9 cellular contexts compared by ENCODE assay signal in the genomic region with DNA sequence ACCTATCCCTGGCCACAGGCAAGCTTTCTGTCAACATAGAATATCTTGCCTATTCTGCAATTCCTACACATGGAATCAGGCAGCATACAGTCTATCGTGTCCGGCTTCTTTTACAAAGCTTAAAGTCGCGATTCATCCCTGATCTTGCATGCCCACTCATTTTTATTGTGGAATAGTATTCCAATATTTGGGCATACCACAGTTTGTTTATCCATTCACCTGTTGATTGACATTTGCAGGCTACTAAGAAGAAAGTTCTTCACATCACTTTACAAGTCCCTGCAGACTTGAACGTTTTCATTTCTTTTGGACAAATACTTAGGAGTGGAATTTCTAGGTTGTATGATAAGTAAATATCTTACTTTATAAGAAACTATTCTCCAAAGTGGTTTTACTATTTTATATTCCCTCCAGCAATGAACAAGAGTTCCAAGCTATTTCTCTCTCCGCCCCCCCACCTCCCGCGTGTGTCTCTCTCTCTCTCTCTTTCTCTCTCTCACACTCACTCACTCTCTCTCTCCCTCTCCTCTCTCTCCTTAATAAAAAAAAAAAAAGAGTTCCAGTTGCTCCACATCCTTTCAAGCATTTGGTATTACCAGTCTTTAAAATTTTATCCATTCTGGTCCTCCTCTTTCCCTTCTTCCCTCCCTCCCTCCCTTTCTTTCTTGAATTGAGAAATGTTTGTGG. TPM values are rescaled to one million over a fixed set of nuclear protein-coding genes. Genes with fewer than 3 reads are reported as not detected.
DNase-seq lines count a peak whose midpoint lies in the region; ATAC-seq and TF ChIP-seq lines count a peak whose summit lies in the region.
"Had no signal": no experiment of that assay in that cellular context is flagged by ENCODE, and none has a peak within 500 bp of the region (broad histone marks: within the 10 kb centered on the region; RNA-seq: fewer than 3 reads in every experiment).

No MANE protein-coding gene starts in this region.

- DNase-seq in DMS53 (lab: John Stamatoyannopoulos, UW) (peak; percentile 36), DMS53 treated with DMSO at 0.1 percent for 48 hours (lab: John Stamatoyannopoulos, UW; ENCODE audit: unreplicated experiment) (no peak), mesothelial cell of epicardium (ENCODE audit: low spot score in 2 of 2, unreplicated experiment in 2 of 2) (no peak), type B pancreatic cell (ENCODE audit: extremely low spot score, unreplicated experiment) (no peak), ureter (ENCODE audit: low spot score) (no peak), NCI-H69 (lab: John Stamatoyannopoulos, UW) (no peak)
- DNase-seq in activated CD4-positive, alpha-beta T cell treated with anti-CD3 and anti-CD28 coated beads for 36 hours, result no peak

- H3K4me1 Mint-ChIP-seq in mesothelial cell of epicardium (peaks cover 59% of the 10 kb centered on the region), type B pancreatic cell (ENCODE audit: unreplicated experiment) (peaks cover 27% of the 10 kb centered on the region)
- peaks cover 17% of the 10 kb centered on the region for H3K4me1 Mint-ChIP-seq in activated CD4-positive, alpha-beta T cell treated with anti-CD3 and anti-CD28 coated beads for 36 hours

- no peak overlapping the region for H3K27ac Mint-ChIP-seq in mesothelial cell of epicardium
- no peak overlapping the region for H3K27ac Mint-ChIP-seq in type B pancreatic cell
- H3K27ac Mint-ChIP-seq in activated CD4-positive, alpha-beta T cell treated with anti-CD3 and anti-CD28 coated beads for 36 hours, result no peak overlapping the region

- POLR2A ChIA-PET in activated CD4-positive, alpha-beta T cell treated with anti-CD3 and anti-CD28 coated beads for 36 hours (lab: Charles Lee), result no interaction called here

- H3K27ac ChIP-seq in angular gyrus (ENCODE audit: low read depth, low read length), result peak overlapping the region; percentile 46
- H3K27ac ChIP-seq: 22Rv1 had no signal

- CTCF ChIA-PET in activated CD4-positive, alpha-beta T cell treated with anti-CD3 and anti-CD28 coated beads for 36 hours (lab: Charles Lee), result interaction anchor here (0.6 to 1.5 kb wide), 8 partner anchors 8 to 598 kb away, joined by 3 to 11 read pairs (median 4); no protein-coding TSS in a partner anchor

- ATAC-seq in activated CD4-positive, alpha-beta T cell treated with anti-CD3 and anti-CD28 coated beads for 36 hours, result no peak

- H3K36me3 Mint-ChIP-seq in mesothelial cell of epicardium (no peaks in the 10 kb centered on the region), type B pancreatic cell (peaks cover 5% of the 10 kb centered on the region)
- H3K36me3 Mint-ChIP-seq in activated CD4-positive, alpha-beta T cell treated with anti-CD3 and anti-CD28 coated beads for 36 hours (ENCODE audit: low read depth), result no peaks in the 10 kb centered on the region

- H3K27me3 Mint-ChIP-seq in mesothelial cell of epicardium (ENCODE audit: low read depth) (peaks cover 32% of the 10 kb centered on the region), type B pancreatic cell (peaks cover 38% of the 10 kb centered on the region)
- H3K27me3 Mint-ChIP-seq in activated CD4-positive, alpha-beta T cell treated with anti-CD3 and anti-CD28 coated beads for 36 hours, result peaks cover 30% of the 10 kb centered on the region

- H3K9me3 Mint-ChIP-seq in mesothelial cell of epicardium (no peaks in the 10 kb centered on the region), type B pancreatic cell (peaks cover 4% of the 10 kb centered on the region)
- no peaks in the 10 kb centered on the region for H3K9me3 Mint-ChIP-seq in activated CD4-positive, alpha-beta T cell treated with anti-CD3 and anti-CD28 coated beads for 36 hours (ENCODE audit: low read depth)

- H3K4me3 Mint-ChIP-seq in mesothelial cell of epicardium (peak overlapping the region; percentile 80), type B pancreatic cell (peak overlapping the region; percentile 92)
- H3K4me3 Mint-ChIP-seq in activated CD4-positive, alpha-beta T cell treated with anti-CD3 and anti-CD28 coated beads for 36 hours, result no peak overlapping the region

- intact Hi-C loops in activated CD4-positive, alpha-beta T cell treated with anti-CD3 and anti-CD28 coated beads for 36 hours (cut with DNase I, micrococcal nuclease), result loop anchor here (5.0 kb wide), 2 partner anchors 81 to 406 kb away; no protein-coding TSS in a partner anchor

- TF ChIP-seq CTCF in mesothelial cell of epicardium (IDR thresholded peaks at IDR 0.05; ENCODE audit: unreplicated experiment) (no peak), type B pancreatic cell (conservative IDR thresholded peaks at IDR 0.05) (no peak)

RNA-seq across cellular contexts. Expression of a gene that starts 1.1 kb away (rescaled TPM):
- total RNA-seq in mesothelial cell of epicardium (35.4 to 41.5 TPM (median 35.4 TPM) in 3 replicates), type B pancreatic cell (ENCODE audit: low replicate concordance) (12.0 and 17.9 TPM in 2 replicates), ureter (48.3 TPM)
- total RNA-seq in activated CD4-positive, alpha-beta T cell treated with anti-CD3 and anti-CD28 coated beads for 36 hours, result 1 to 10 TPM; 1.4 to 1.5 TPM
